In genomic region chr20:11791316-11792228, GRCh38 we compare ENCODE assay signal across 1 cellular context.
TF ChIP-seq lines count a peak whose summit lies in the region.

No MANE protein-coding gene starts in this region.

TF ChIP-seq in Ishikawa, 13 proteins besides CTCF, POLR2A, EP300 and RAD21 (continued from another document):
- peak; percentile 94 for TF ChIP-seq TCF12 (IDR thresholded peaks at IDR 0.05; ENCODE audit: low read depth)
